Comparison of ENCODE assay signal across 15 cellular contexts in genomic region chr16:15660203-15660601, GRCh38. TPM values are rescaled to one million over a fixed set of nuclear protein-coding genes. Genes with fewer than 3 reads are reported as not detected.
DNase-seq lines count a peak whose midpoint lies in the region; TF ChIP-seq lines count a peak whose summit lies in the region.
"Had no signal": no experiment of that assay in that cellular context is flagged by ENCODE, and none has a peak within 500 bp of the region (broad histone marks: within the 10 kb centered on the region; RNA-seq: fewer than 3 reads in every experiment).

No MANE protein-coding gene starts in this region.

- H2BK120ac ChIP-seq in H9 (ENCODE audit: low read depth, low read length, poor library complexity, severe bottlenecking): no peak overlapping the region

- H3K23me2 ChIP-seq in H9 (ENCODE audit: insufficient read length, low read depth, low read length, poor library complexity, severe bottlenecking): no peaks in the 10 kb centered on the region

- no peak for TF ChIP-seq POLR2A in breast epithelium (IDR thresholded peaks at IDR 0.05)

- no peaks in the 10 kb centered on the region for H3K27me3 Mint-ChIP-seq in T-helper 1 cell treated with Interleukin-12 subunit alpha and Interleukin-12 subunit beta and Interleukin-4 antibody, amounts not matched to agents 30 μg/mL and 1 μg/mL, for 36 hours (ENCODE audit: low read depth)
- H3K27me3 Mint-ChIP-seq in H9 (ENCODE audit: low read depth) (no peaks in the 10 kb centered on the region; the same call in 1 of the 2 replicates), nephron (ENCODE audit: low read depth) (no peaks in the 10 kb centered on the region)

- no peaks in the 10 kb centered on the region for H3K36me3 ChIP-seq in breast epithelium
- H3K36me3 ChIP-seq: neural progenitor cell had no signal

- no peak for DNase-seq in T-helper 1 cell
- DNase-seq in H9: no peak
- no peak for DNase-seq in breast epithelium (ENCODE audit: low spot score in 2 of 2)
- DNase-seq in NCI-H226: no peak
- no peak for DNase-seq in islet precursor cell
- DNase-seq in activated effector memory CD4-positive, alpha-beta T cell treated with Interleukin-2 at 50 U/mL for 16 hours: no peak
- DNase-seq: activated T-cell treated with anti-CD3 and anti-CD28 coated beads, Interleukin-2, amount 50 U/mL, for 48 hours; cerebellar nuclear complex; NCI-H1092 treated with DMSO at 0.1 percent for 48 hours; SJCRH30 had no signal

- H3K4me1 Mint-ChIP-seq in T-helper 1 cell treated with Interleukin-12 subunit alpha and Interleukin-12 subunit beta and Interleukin-4 antibody, amounts not matched to agents 30 μg/mL and 1 μg/mL, for 36 hours (ENCODE audit: low read depth): peaks cover 35% of the 10 kb centered on the region
- H3K4me1 Mint-ChIP-seq in H9 (peaks cover 0 to 3% of the 10 kb centered on the region in 2 experiments; a peak in 1 of 4 replicates), nephron (peaks cover 6% of the 10 kb centered on the region)
- H3K4me1 Mint-ChIP-seq: neural progenitor cell had no signal

- H3K79me2 ChIP-seq in H9 (ENCODE audit: insufficient read depth, low read length): no peaks in the 10 kb centered on the region; the same call in 1 of the 2 replicates

- H3T11ph ChIP-seq in H9 (ENCODE audit: low read length): no peak overlapping the region

- H4K5ac ChIP-seq in H9 (ENCODE audit: insufficient read length, low read depth, low read length): no peak overlapping the region

- WGBS in H9 (ENCODE audit: extremely low coverage, insufficient read length, low lambda C conversion rate): no CpG with 5 or more reads among the region's 5 CpGs

- no peaks in the 10 kb centered on the region for H3K9me3 Mint-ChIP-seq in T-helper 1 cell treated with Interleukin-12 subunit alpha and Interleukin-12 subunit beta and Interleukin-4 antibody, amounts not matched to agents 30 μg/mL and 1 μg/mL, for 36 hours
- no peaks in the 10 kb centered on the region for H3K9me3 Mint-ChIP-seq in H9
- no peaks in the 10 kb centered on the region for H3K9me3 Mint-ChIP-seq in nephron
- H3K9me3 Mint-ChIP-seq: neural progenitor cell had no signal

- no peak overlapping the region for H2BK12ac ChIP-seq in H9 (ENCODE audit: insufficient read length, low read depth, low read length)

- H2AK5ac ChIP-seq in H9 (ENCODE audit: insufficient read length, low read length): no peak overlapping the region

- H3K4me1 ChIP-seq in H9 (ENCODE audit: insufficient read depth, low read length): no peaks in the 10 kb centered on the region
- no peaks in the 10 kb centered on the region for H3K4me1 ChIP-seq in breast epithelium
- H3K4me1 ChIP-seq: neural progenitor cell, SJCRH30 had no signal

- no peak overlapping the region for H3K18ac ChIP-seq in H9 (ENCODE audit: insufficient read length, low read depth, low read length)

- H3K56ac ChIP-seq in H9 (ENCODE audit: insufficient read length, low read depth, low read length): no peak overlapping the region

- no peak overlapping the region for H2AFZ ChIP-seq in H9 (ENCODE audit: low read length)
- H2AFZ ChIP-seq: neural progenitor cell had no signal

- H3K4ac ChIP-seq in H9 (ENCODE audit: low read depth, low read length): no peak overlapping the region

- TF ChIP-seq CTCF in H9 (conservative IDR thresholded peaks at IDR 0.05): no peak
- no peak for TF ChIP-seq CTCF in breast epithelium (IDR thresholded peaks at IDR 0.05)
- no peak for TF ChIP-seq CTCF in nephron (IDR thresholded peaks at IDR 0.05; ENCODE audit: unreplicated experiment in 3 of 3)

- no peak overlapping the region for H4K8ac ChIP-seq in H9 (replicated peaks; ENCODE audit: insufficient read length, low read depth, low read length)

- H4K20me1 ChIP-seq in H9 (ENCODE audit: control insufficient read depth, insufficient read depth, insufficient read length): no peaks in the 10 kb centered on the region

- no peak overlapping the region for H3K4me3 Mint-ChIP-seq in T-helper 1 cell treated with Interleukin-12 subunit alpha and Interleukin-12 subunit beta and Interleukin-4 antibody, amounts not matched to agents 30 μg/mL and 1 μg/mL, for 36 hours
- H3K4me3 Mint-ChIP-seq in H9: no peak overlapping the region
- no peak overlapping the region for H3K4me3 Mint-ChIP-seq in nephron
- H3K4me3 Mint-ChIP-seq: neural progenitor cell had no signal

- no peak overlapping the region for H3K4me3 ChIP-seq in breast epithelium
- H3K4me3 ChIP-seq: neural progenitor cell, SJCRH30 had no signal

- no peak overlapping the region for H3K27ac ChIP-seq in H9 (ENCODE audit: insufficient read length, low read depth, low read length)
- H3K27ac ChIP-seq in breast epithelium: peak overlapping the region; percentile 70 to 82
- H3K27ac ChIP-seq: 22Rv1, epithelial cell of prostate, neural progenitor cell, SJCRH30 had no signal

- peaks cover 3% of the 10 kb centered on the region for H3K79me1 ChIP-seq in H9 (ENCODE audit: insufficient read depth, low read depth, low read length, poor library complexity, severe bottlenecking)

- H2BK20ac ChIP-seq in H9 (ENCODE audit: low read depth, low read length, poor library complexity, severe bottlenecking): no peak overlapping the region

- intact Hi-C loops in breast epithelium (cut with DNase I; ENCODE audit: low total_unique reads): no loop called here

- H2BK5ac ChIP-seq in H9 (ENCODE audit: insufficient read length, low read length): no peak overlapping the region

- no peaks in the 10 kb centered on the region for H3K27me3 ChIP-seq in H9 (ENCODE audit: insufficient read depth, low read length)
- H3K27me3 ChIP-seq in breast epithelium: no peaks in the 10 kb centered on the region
- H3K27me3 ChIP-seq: neural progenitor cell, SJCRH30 had no signal

- H3K36me3 Mint-ChIP-seq in T-helper 1 cell treated with Interleukin-12 subunit alpha and Interleukin-12 subunit beta and Interleukin-4 antibody, amounts not matched to agents 30 μg/mL and 1 μg/mL, for 36 hours (ENCODE audit: low read depth): peaks cover 35% of the 10 kb centered on the region
- H3K36me3 Mint-ChIP-seq in H9 (ENCODE audit: insufficient read depth in 1 of 3, low read depth in 3 of 3): peaks cover 4 to 18% (median 15%) of the 10 kb centered on the region in 3 experiments; a peak in 6 of 7 replicates
- H3K36me3 Mint-ChIP-seq in nephron (ENCODE audit: low read depth): peaks cover 7% of the 10 kb centered on the region

- H3K4me2 ChIP-seq in H9 (ENCODE audit: insufficient read depth, insufficient read length, low read length): no peak overlapping the region
- H3K4me2 ChIP-seq: neural progenitor cell had no signal

- H4K91ac ChIP-seq in H9 (ENCODE audit: insufficient read length, low read depth, low read length): no peak overlapping the region

- no peak overlapping the region for H3K14ac ChIP-seq in H9 (ENCODE audit: insufficient read depth, low read length)

- H3K9ac ChIP-seq in H9 (ENCODE audit: extremely low read depth, insufficient read length, low read length): no peak overlapping the region
- H3K9ac ChIP-seq: neural progenitor cell had no signal

- no peak overlapping the region for H3K23ac ChIP-seq in H9 (ENCODE audit: insufficient read length, low read depth, low read length)

- H3K9me3 ChIP-seq in H9 (ENCODE audit: control insufficient read depth, low read depth, low read length): no peaks in the 10 kb centered on the region
- H3K9me3 ChIP-seq in breast epithelium: no peaks in the 10 kb centered on the region
- H3K9me3 ChIP-seq: SJCRH30 had no signal

- H2BK15ac ChIP-seq in H9 (ENCODE audit: low read depth, low read length): no peak overlapping the region

- H3K27ac Mint-ChIP-seq in T-helper 1 cell treated with Interleukin-12 subunit alpha and Interleukin-12 subunit beta and Interleukin-4 antibody, amounts not matched to agents 30 μg/mL and 1 μg/mL, for 36 hours: peak overlapping the region; percentile 60
- H3K27ac Mint-ChIP-seq in H9 (peak overlapping the region in 2 of 3 experiments; percentile 46 to 50; a peak in 5 of 7 replicates), nephron (peak overlapping the region in 2 of 3 experiments; percentile 49 to 76)
- H3K27ac Mint-ChIP-seq: neural progenitor cell had no signal

RNA-seq across cellular contexts. Expression of gene NDE1, which starts 10.2 kb away (rescaled TPM):
- total RNA-seq in H9 (2021): 45.9 and 49.6 TPM in 2 replicates
- total RNA-seq in breast epithelium: 10 to 100 TPM; 19.0 to 34.7 (median 34.1) TPM

RNA-seq across cellular contexts. Expression of gene MARF1, which starts 17.2 kb away (rescaled TPM):
- total RNA-seq in H9 (2021): 22.3 and 23.3 TPM in 2 replicates
- 10 to 100 TPM; 42.9 to 49.3 (median 47.5) TPM for total RNA-seq in breast epithelium
